In genomic region chr7:36570508-36571219, GRCh38 we compare ENCODE assay signal across 26 cellular contexts.
A peak's percentile ranks its signal among the peaks of the same experiment; 100 is the strongest.
DNase-seq lines count a peak whose midpoint lies in the region; ATAC-seq and TF ChIP-seq lines count a peak whose summit lies in the region.
"Had no signal": no experiment of that assay in that cellular context is flagged by ENCODE, and none has a peak within 500 bp of the region (broad histone marks: within the 10 kb centered on the region; RNA-seq: fewer than 3 reads in every experiment).

No MANE protein-coding gene starts in this region.

- no peaks in the 10 kb centered on the region for H3K27me3 Mint-ChIP-seq in activated CD8-positive, alpha-beta memory T cell treated with anti-CD3 and anti-CD28 coated beads, Interleukin-2, amount 10 ng/mL, durations not matched to agents 7 days and 5 days
- H3K27me3 Mint-ChIP-seq: activated naive CD8-positive, alpha-beta T cell treated with anti-CD3 and anti-CD28 coated beads, Interleukin-2, amount 50 U/mL, for 24 hours; brain had no signal

- H3K4me1 ChIP-seq in neutrophil (ENCODE audit: control insufficient read depth in 1 of 2, insufficient read depth in 1 of 2, low read depth in 1 of 2, low read length in 1 of 2) (peaks cover 58 to 63% of the 10 kb centered on the region in 2 experiments), aorta (ENCODE audit: control insufficient read depth in 1 of 2, insufficient read depth in 2 of 2, low read length in 2 of 2) (no peaks in the 10 kb centered on the region)
- H3K4me1 ChIP-seq: suprapubic skin had no signal

- WGBS in aorta, 2 donors, result 81% methylated on average over 11 of the region's 11 CpGs

- peak overlapping the region; percentile 17 for H3K27ac Mint-ChIP-seq in activated CD8-positive, alpha-beta memory T cell treated with anti-CD3 and anti-CD28 coated beads, Interleukin-2, amount 10 ng/mL, durations not matched to agents 7 days and 5 days
- H3K27ac Mint-ChIP-seq: activated B cell treated with CpG ODN at 0.5 μM for 24 hours, brain had no signal

- TF ChIP-seq CTCF in NB4 (IDR thresholded peaks at IDR 0.05; ENCODE audit: low read depth, low read length) (no peak), neutrophil (IDR thresholded peaks at IDR 0.05) (no peak), GM10248 (IDR thresholded peaks at IDR 0.05; ENCODE audit: control extremely low read depth, extremely low read depth, low read depth, missing control alignments) (no peak)

- intact Hi-C loops in aorta (cut with DNase I), result no loop called here

- ATAC-seq in activated CD8-positive, alpha-beta memory T cell treated with anti-CD3 and anti-CD28 coated beads, Interleukin-2, amount 10 ng/mL, durations not matched to agents 7 days and 5 days, result no peak
- ATAC-seq in GM21390 (IDR thresholded peaks at IDR 0.05; ENCODE audit: unreplicated experiment) (no peak), aorta (ENCODE audit: low FRiP score) (no peak)
- ATAC-seq: activated naive CD8-positive, alpha-beta T cell treated with anti-CD3 and anti-CD28 coated beads, Interleukin-2, amount 50 U/mL, for 24 hours; heart left ventricle; left cardiac atrium had no signal

- POLR2A ChIA-PET in GM10248 (lab: Yijun Ruan, JAX), result no interaction called here

- no peak for DNase-seq in activated CD8-positive, alpha-beta memory T cell treated with anti-CD3 and anti-CD28 coated beads, Interleukin-2, amount 10 ng/mL, durations not matched to agents 7 days and 5 days
- no peak for DNase-seq in activated CD8-positive, alpha-beta memory T cell treated with anti-CD3 and anti-CD28 coated beads, Interleukin-2, amount 50 U/mL, for 48 hours
- DNase-seq in NB4 (ENCODE audit: low read depth) (peak; percentile 90), astrocyte of the hippocampus (ENCODE audit: low read depth, low spot score) (peak; percentile 15), GM10248 (ENCODE audit: extremely low spot score) (no peak), aorta (no peak)
- DNase-seq: 8988T; activated B cell treated with CpG ODN at 0.5 μM for 24 hours; activated CD4-positive, alpha-beta T cell treated with anti-CD3 and anti-CD28 coated beads, Interleukin-2, amount 50 U/mL, for 4 hours; activated effector memory CD4-positive, alpha-beta T cell treated with anti-CD3 and anti-CD28 coated beads, Interleukin-2, amount 50 U/mL, for 16 hours; activated naive CD8-positive, alpha-beta T cell treated with anti-CD3 and anti-CD28 coated beads, Interleukin-2, amount 50 U/mL, for 24 hours; COR-L47; effector CD4-positive, alpha-beta T cell; erythroblast; heart left ventricle; left cardiac atrium; mammary epithelial cell; NCI-H1417; NCI-H2081 treated with DMSO at 0.1 percent for 48 hours; NCI-H446 treated with DMSO at 0.1 percent for 48 hours; RPMI8226; small intestine had no signal

- peaks cover 14% of the 10 kb centered on the region for H3K4me1 Mint-ChIP-seq in activated CD8-positive, alpha-beta memory T cell treated with anti-CD3 and anti-CD28 coated beads, Interleukin-2, amount 10 ng/mL, durations not matched to agents 7 days and 5 days
- H3K4me1 Mint-ChIP-seq: activated B cell treated with CpG ODN at 0.5 μM for 24 hours, brain had no signal

- no peak for TF ChIP-seq POLR2A in NB4 (IDR thresholded peaks at IDR 0.05; ENCODE audit: extremely low read depth, insufficient read length)

- no peak overlapping the region for H3K4me3 Mint-ChIP-seq in activated CD8-positive, alpha-beta memory T cell treated with anti-CD3 and anti-CD28 coated beads, Interleukin-2, amount 10 ng/mL, durations not matched to agents 7 days and 5 days
- H3K4me3 Mint-ChIP-seq: activated B cell treated with CpG ODN at 0.5 μM for 24 hours; activated naive CD8-positive, alpha-beta T cell treated with anti-CD3 and anti-CD28 coated beads, Interleukin-2, amount 50 U/mL, for 24 hours; brain had no signal

- H3K27me3 ChIP-seq in neutrophil, result no peaks in the 10 kb centered on the region
- peaks cover 0 to 6% of the 10 kb centered on the region in 2 donors for H3K27me3 ChIP-seq in aorta (ENCODE audit: control insufficient read depth in 1 of 2, insufficient read depth in 2 of 2, low read length in 1 of 2)
- H3K27me3 ChIP-seq: heart left ventricle, suprapubic skin had no signal

- no peaks in the 10 kb centered on the region for H3K9me3 Mint-ChIP-seq in activated CD8-positive, alpha-beta memory T cell treated with anti-CD3 and anti-CD28 coated beads, Interleukin-2, amount 10 ng/mL, durations not matched to agents 7 days and 5 days (ENCODE audit: low read depth)
- H3K9me3 Mint-ChIP-seq: activated B cell treated with CpG ODN at 0.5 μM for 24 hours; activated naive CD8-positive, alpha-beta T cell treated with anti-CD3 and anti-CD28 coated beads, Interleukin-2, amount 50 U/mL, for 24 hours had no signal

- H3K36me3 Mint-ChIP-seq in activated CD8-positive, alpha-beta memory T cell treated with anti-CD3 and anti-CD28 coated beads, Interleukin-2, amount 10 ng/mL, durations not matched to agents 7 days and 5 days, result peaks cover 31% of the 10 kb centered on the region
- H3K36me3 Mint-ChIP-seq: brain had no signal

- H3K36me3 ChIP-seq in neutrophil (peaks cover 44% of the 10 kb centered on the region), aorta (ENCODE audit: control insufficient read depth in 1 of 2, insufficient read depth in 2 of 2, low read length in 1 of 2) (no peaks in the 10 kb centered on the region)
- H3K36me3 ChIP-seq: suprapubic skin had no signal

- CTCF ChIA-PET in activated CD8-positive, alpha-beta memory T cell treated with anti-CD3 and anti-CD28 coated beads, Interleukin-2, amount 10 ng/mL, durations not matched to agents 7 days and 5 days (lab: Charles Lee), result no interaction called here
- CTCF ChIA-PET in GM10248 (lab: Yijun Ruan, JAX), result interaction anchor here (1.4 to 1.8 kb wide), 2 partner anchors 9 to 12 kb away, joined by 4 to 5 read pairs; no protein-coding TSS in a partner anchor

- H3K9me3 ChIP-seq in neutrophil (no peaks in the 10 kb centered on the region), aorta (ENCODE audit: control insufficient read depth, low read length) (no peaks in the 10 kb centered on the region)
- H3K9me3 ChIP-seq: heart left ventricle, suprapubic skin had no signal

- H3K4me3 ChIP-seq in NB4 (ENCODE audit: low read depth, low read length) (peak overlapping the region; percentile 29), neutrophil (ENCODE audit: low read depth in 1 of 2, low read length in 1 of 2) (peak overlapping the region; percentile 41 to 48), aorta (ENCODE audit: low read length in 2 of 2) (no peak overlapping the region)
- H3K4me3 ChIP-seq: heart left ventricle, suprapubic skin had no signal

- H3K27ac ChIP-seq in neutrophil (peak overlapping the region; percentile 91), aorta (ENCODE audit: low read depth in 1 of 2, low read length in 2 of 2) (no peak overlapping the region)
- H3K27ac ChIP-seq: heart left ventricle, suprapubic skin had no signal

Comparison
In these comparisons a context has a peak if more than half of its experiments do, and no peak if none do; other contexts are left out.
1. DNase-seq: peak in NB4 (single experiment) and astrocyte of the hippocampus (single experiment); none in activated CD8-positive, alpha-beta memory T cell treated with anti-CD3 and anti-CD28 coated beads, Interleukin-2, amount 10 ng/mL, durations not matched to agents 7 days and 5 days (single experiment), activated CD8-positive, alpha-beta memory T cell treated with anti-CD3 and anti-CD28 coated beads, Interleukin-2, amount 50 U/mL, for 48 hours (single experiment), GM10248 (single experiment) and aorta (0 of 2).
2. H3K4me3 ChIP-seq: peak in NB4 (single experiment) and neutrophil (2 of 2); none in aorta (0 of 2).